Comparison of ENCODE assay signal across 10 cellular contexts in the genomic region with DNA sequence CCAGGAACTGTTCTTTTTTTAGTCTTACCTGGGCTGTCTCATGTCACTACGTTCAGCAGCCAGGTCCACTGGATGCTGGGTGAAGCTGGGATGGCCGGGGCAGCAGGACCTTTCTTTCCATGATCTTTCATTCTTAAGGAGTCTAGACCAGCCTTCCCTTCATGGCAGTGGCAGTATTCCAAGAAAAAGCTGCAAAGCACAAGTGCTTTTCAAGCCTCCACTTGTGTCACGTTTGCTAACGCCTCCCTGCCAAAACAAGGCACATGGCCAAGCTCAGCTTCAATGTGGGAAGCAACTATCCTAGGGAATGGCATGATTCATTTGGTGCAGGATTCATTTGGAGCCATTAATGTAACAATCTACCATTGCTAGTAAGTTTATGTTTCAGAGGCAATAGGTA.
A peak's percentile ranks its signal among the peaks of the same experiment; 100 is the strongest.
DNase-seq lines count a peak whose midpoint lies in the region; ATAC-seq and TF ChIP-seq lines count a peak whose summit lies in the region.
"Had no signal": no experiment of that assay in that cellular context is flagged by ENCODE, and none has a peak within 500 bp of the region (broad histone marks: within the 10 kb centered on the region; RNA-seq: fewer than 3 reads in every experiment).

No MANE protein-coding gene starts in this region.

- peak overlapping the region; percentile 87 for H3K27ac Mint-ChIP-seq in neural progenitor cell
- no peak overlapping the region for H3K27ac Mint-ChIP-seq in activated CD4-positive, alpha-beta memory T cell treated with anti-CD3 and anti-CD28 coated beads, Interleukin-2, amount 10 ng/mL, durations not matched to agents 7 days and 5 days

- peaks cover 28% of the 10 kb centered on the region for H3K4me1 Mint-ChIP-seq in neural progenitor cell
- no peaks in the 10 kb centered on the region for H3K4me1 Mint-ChIP-seq in activated CD4-positive, alpha-beta memory T cell treated with anti-CD3 and anti-CD28 coated beads, Interleukin-2, amount 10 ng/mL, durations not matched to agents 7 days and 5 days

- no peak overlapping the region for H3K4me3 Mint-ChIP-seq in neural progenitor cell
- no peak overlapping the region for H3K4me3 Mint-ChIP-seq in activated CD4-positive, alpha-beta memory T cell treated with anti-CD3 and anti-CD28 coated beads, Interleukin-2, amount 10 ng/mL, durations not matched to agents 7 days and 5 days

- peak overlapping the region; percentile 61 for H3K4me2 ChIP-seq in neural progenitor cell

- DNase-seq in DMS79 treated with DMSO at 0.1 percent for 48 hours (lab: John Stamatoyannopoulos, UW) (peak; percentile 76), NCI-H1694 (lab: John Stamatoyannopoulos, UW) (peak; percentile 6), dorsolateral prefrontal cortex (peak in 6 of 10 donors; percentile 8 to 66 (median 59)), neural progenitor cell (ENCODE audit: low spot score) (no peak), GM10248 (ENCODE audit: extremely low spot score) (no peak)
- no peak for DNase-seq in activated CD4-positive, alpha-beta memory T cell treated with anti-CD3 and anti-CD28 coated beads, Interleukin-2, amount 10 ng/mL, durations not matched to agents 7 days and 5 days
- DNase-seq: body of pancreas, gastrocnemius medialis had no signal

- no peak overlapping the region for H3K4me3 ChIP-seq in dorsolateral prefrontal cortex
- no peak overlapping the region for H3K4me3 ChIP-seq in neural progenitor cell
- H3K4me3 ChIP-seq: body of pancreas, gastrocnemius medialis had no signal

- H3K9me3 Mint-ChIP-seq in neural progenitor cell = peaks cover 2% of the 10 kb centered on the region
- no peaks in the 10 kb centered on the region for H3K9me3 Mint-ChIP-seq in activated CD4-positive, alpha-beta memory T cell treated with anti-CD3 and anti-CD28 coated beads, Interleukin-2, amount 10 ng/mL, durations not matched to agents 7 days and 5 days

- H3K36me3 Mint-ChIP-seq in neural progenitor cell = no peaks in the 10 kb centered on the region
- no peaks in the 10 kb centered on the region for H3K36me3 Mint-ChIP-seq in activated CD4-positive, alpha-beta memory T cell treated with anti-CD3 and anti-CD28 coated beads, Interleukin-2, amount 10 ng/mL, durations not matched to agents 7 days and 5 days (ENCODE audit: low read depth)

- no peak for TF ChIP-seq CTCF in dorsolateral prefrontal cortex (IDR thresholded peaks at IDR 0.05 in 54 of 56, conservative IDR thresholded peaks at IDR 0.05 in 2 of 56; ENCODE audit: low read depth in 1 of 56, partially characterized antibody in 56 of 56)
- no peak for TF ChIP-seq CTCF in neural progenitor cell (IDR thresholded peaks at IDR 0.05)
- no peak for TF ChIP-seq CTCF in GM10248 (IDR thresholded peaks at IDR 0.05; ENCODE audit: control extremely low read depth, extremely low read depth, low read depth, missing control alignments)

- intact Hi-C loops in dorsolateral prefrontal cortex (cut with DNase I) = no loop called here

- H3K4me1 ChIP-seq in neural progenitor cell = peaks cover 27% of the 10 kb centered on the region
- H3K4me1 ChIP-seq: body of pancreas had no signal

- no peaks in the 10 kb centered on the region for H4K20me1 ChIP-seq in neural progenitor cell (ENCODE audit: low read depth)

- peaks cover 26% of the 10 kb centered on the region for H3F3A ChIP-seq in neural progenitor cell (ENCODE audit: low read depth)

- peak overlapping the region in 3 of 59 donors; percentile 1 to 15 (median 8) for H3K27ac ChIP-seq in dorsolateral prefrontal cortex
- peak overlapping the region; percentile 73 for H3K27ac ChIP-seq in neural progenitor cell
- H3K27ac ChIP-seq: body of pancreas, gastrocnemius medialis had no signal

- peaks cover 4% of the 10 kb centered on the region for H3K27me3 Mint-ChIP-seq in neural progenitor cell (ENCODE audit: insufficient read depth, low read depth)
- H3K27me3 Mint-ChIP-seq in activated CD4-positive, alpha-beta memory T cell treated with anti-CD3 and anti-CD28 coated beads, Interleukin-2, amount 10 ng/mL, durations not matched to agents 7 days and 5 days = no peaks in the 10 kb centered on the region

- no peaks in the 10 kb centered on the region for H3K36me3 ChIP-seq in neural progenitor cell

- no peak overlapping the region for H2AFZ ChIP-seq in neural progenitor cell (replicated peaks)

- no peaks in the 10 kb centered on the region for H3K9me3 ChIP-seq in neural progenitor cell (ENCODE audit: low read depth)
- H3K9me3 ChIP-seq: body of pancreas, gastrocnemius medialis had no signal

- CTCF ChIA-PET in activated CD4-positive, alpha-beta memory T cell treated with anti-CD3 and anti-CD28 coated beads, Interleukin-2, amount 10 ng/mL, durations not matched to agents 7 days and 5 days (lab: Charles Lee) = no interaction called here
- CTCF ChIA-PET in GM10248 (lab: Yijun Ruan, JAX) = interaction anchor here (1.0 kb wide), 1 partner anchor 17 kb away, joined by 3 read pairs; no protein-coding TSS in a partner anchor

- no peak overlapping the region for H3K9ac ChIP-seq in neural progenitor cell

- H3K79me2 ChIP-seq in neural progenitor cell (ENCODE audit: low read depth) = no peaks in the 10 kb centered on the region

- no peaks in the 10 kb centered on the region for H3K27me3 ChIP-seq in dorsolateral prefrontal cortex
- no peaks in the 10 kb centered on the region for H3K27me3 ChIP-seq in neural progenitor cell
- H3K27me3 ChIP-seq: body of pancreas, gastrocnemius medialis had no signal

- ATAC-seq in HG03135 (IDR thresholded peaks at IDR 0.05; ENCODE audit: unreplicated experiment) (no peak), HG03095 (IDR thresholded peaks at IDR 0.05; ENCODE audit: unreplicated experiment) (no peak)
- ATAC-seq: body of pancreas, gastrocnemius medialis had no signal

- POLR2A ChIA-PET in activated CD4-positive, alpha-beta memory T cell treated with anti-CD3 and anti-CD28 coated beads, Interleukin-2, amount 10 ng/mL, durations not matched to agents 7 days and 5 days (lab: Charles Lee) = no interaction called here
- POLR2A ChIA-PET in GM10248 (lab: Yijun Ruan, JAX) = no interaction called here

Comparison
In these comparisons a context has a peak if more than half of its experiments do, and no peak if none do; other contexts are left out.
1. DNase-seq: peak in DMS79 treated with DMSO at 0.1 percent for 48 hours (single experiment), NCI-H1694 (single experiment) and dorsolateral prefrontal cortex (6 of 10); none in neural progenitor cell (single experiment), activated CD4-positive, alpha-beta memory T cell treated with anti-CD3 and anti-CD28 coated beads, Interleukin-2, amount 10 ng/mL, durations not matched to agents 7 days and 5 days (single experiment) and GM10248 (single experiment).